ENCODE assay signal across 6 cellular contexts in the genomic region with DNA sequence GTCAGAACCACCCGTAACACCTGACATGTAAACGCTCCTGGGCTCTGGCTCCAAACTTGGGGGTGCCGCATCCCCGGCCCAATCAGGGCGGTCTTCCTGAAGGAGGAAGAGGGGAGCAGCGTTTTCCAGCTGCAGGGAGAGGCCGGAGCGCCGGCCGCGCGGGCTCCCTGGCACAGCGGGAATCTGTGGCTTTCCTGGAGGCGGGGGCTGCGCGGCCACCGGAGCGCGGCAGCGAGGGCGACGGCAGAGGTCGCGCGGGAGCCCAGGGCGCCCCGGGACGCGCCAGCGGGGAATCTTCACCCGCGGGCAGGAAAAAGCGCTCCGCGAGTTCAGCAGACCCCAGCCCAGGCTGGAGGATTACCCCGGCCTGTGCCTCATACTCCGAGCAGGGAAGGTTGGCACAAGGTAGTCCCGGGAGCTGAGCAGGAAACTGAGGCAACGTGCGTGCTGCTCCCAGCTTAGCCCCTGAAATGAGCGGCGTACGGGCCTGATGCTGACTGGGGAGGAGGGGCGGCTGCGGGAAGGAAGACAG. TPM values are rescaled to one million over a fixed set of nuclear protein-coding genes. Genes with fewer than 3 reads are reported as not detected.
A peak's percentile ranks its signal among the peaks of the same experiment; 100 is the strongest.
DNase-seq lines count a peak whose midpoint lies in the region; ATAC-seq, FAIRE-seq and TF ChIP-seq lines count a peak whose summit lies in the region.

No MANE protein-coding gene starts in this region.

- peaks cover 43% of the 10 kb centered on the region for H3K27me3 Mint-ChIP-seq in activated T-cell treated with anti-CD3 and anti-CD28 coated beads, Interleukin-2, amount 50 U/mL, for 24 hours

- no peak for TF ChIP-seq CTCF in gastroesophageal sphincter (IDR thresholded peaks at IDR 0.05)

- WGBS in gastroesophageal sphincter (ENCODE audit: low coverage in 1 of 2), 2 donors, result no CpG with 5 or more reads among the region's 45 CpGs
- WGBS in thymus, result under 1% methylated on average over 45 of the region's 45 CpGs

- TF ChIP-seq POLR2A in gastroesophageal sphincter (IDR thresholded peaks at IDR 0.05), result no peak

- H3K4me1 Mint-ChIP-seq in activated T-cell treated with anti-CD3 and anti-CD28 coated beads, Interleukin-2, amount 50 U/mL, for 24 hours (ENCODE audit: low read depth), result peaks cover 33% of the 10 kb centered on the region

- peaks cover 22% of the 10 kb centered on the region for H3K36me3 Mint-ChIP-seq in activated T-cell treated with anti-CD3 and anti-CD28 coated beads, Interleukin-2, amount 50 U/mL, for 24 hours (ENCODE audit: low read depth)

- H3K27ac ChIP-seq in gastroesophageal sphincter, result peak overlapping the region in 3 of 4 donors; percentile 79 to 83 (median 82)
- no peak overlapping the region for H3K27ac ChIP-seq in thymus (ENCODE audit: low read depth)

- DNase-seq in activated T-cell treated with anti-CD3 and anti-CD28 coated beads, Interleukin-2, amount 50 U/mL, for 24 hours, result no peak
- DNase-seq in activated T-cell treated with anti-CD3 and anti-CD28 coated beads for 4 hours (no peak), NCI-H774 (lab: John Stamatoyannopoulos, UW) (peak; percentile 32), urothelium cell line (ENCODE audit: low spot score) (no peak)

- H3K9me3 ChIP-seq in gastroesophageal sphincter (no peaks in the 10 kb centered on the region), thymus (ENCODE audit: control insufficient read depth) (no peaks in the 10 kb centered on the region)

- H3K36me3 ChIP-seq in gastroesophageal sphincter (peaks cover 0 to 25% of the 10 kb centered on the region in 2 donors), thymus (ENCODE audit: control insufficient read depth, insufficient read depth) (peaks cover 3% of the 10 kb centered on the region)

- no peak for FAIRE-seq in urothelium cell line (lab: Jason Lieb, UNC)

- peak overlapping the region; percentile 10 to 58 for H3K4me3 ChIP-seq in gastroesophageal sphincter
- H3K4me3 ChIP-seq in thymus (ENCODE audit: low read length), result peak overlapping the region; percentile 46

- no peak for ATAC-seq in gastroesophageal sphincter

- no peaks in the 10 kb centered on the region for H3K9me3 Mint-ChIP-seq in activated T-cell treated with anti-CD3 and anti-CD28 coated beads, Interleukin-2, amount 50 U/mL, for 24 hours

- no peak for TF ChIP-seq EP300 in gastroesophageal sphincter (IDR thresholded peaks at IDR 0.05)

- H3K27me3 ChIP-seq in gastroesophageal sphincter (peaks cover 54% of the 10 kb centered on the region), thymus (ENCODE audit: control insufficient read depth, insufficient read depth) (peaks cover 52% of the 10 kb centered on the region)

- H3K4me1 ChIP-seq in gastroesophageal sphincter (peaks cover 0 to 59% (median 28%) of the 10 kb centered on the region in 3 donors), thymus (ENCODE audit: control insufficient read depth, insufficient read depth, low read length) (peaks cover 19% of the 10 kb centered on the region)

- peak overlapping the region; percentile 88 for H3K4me3 Mint-ChIP-seq in activated T-cell treated with anti-CD3 and anti-CD28 coated beads, Interleukin-2, amount 50 U/mL, for 24 hours

- H3K27ac Mint-ChIP-seq in activated T-cell treated with anti-CD3 and anti-CD28 coated beads, Interleukin-2, amount 50 U/mL, for 24 hours, result no peak overlapping the region

RNA-seq across cellular contexts. Expression of a gene that starts 0.6 kb away (rescaled TPM):
- total RNA-seq in gastroesophageal sphincter, result 10 to 100 TPM in 3 of 4 donors, 1 to 10 TPM in 1; 9.8 to 38.4 (median 22.4) TPM
- polyA plus RNA-seq in thymus, result 21.7 TPM

RNA-seq across cellular contexts. Expression of a gene that starts 10.6 kb away (rescaled TPM):
- 1 to 10 TPM in 2 of 4 donors, under 1 TPM in 1, not detected in 1; 0.58 to 3.2 (median 1.2) TPM for total RNA-seq in gastroesophageal sphincter
- 0.80 TPM for polyA plus RNA-seq in thymus

RNA-seq across cellular contexts. Expression of a gene that starts 22.9 kb away (rescaled TPM):
- total RNA-seq in gastroesophageal sphincter, result 1 to 10 TPM in 3 of 4 donors, under 1 TPM in 1; 0.66 to 2.4 (median 1.8) TPM
- polyA plus RNA-seq in thymus, result 4.5 TPM

RNA-seq across cellular contexts. Expression of a gene that starts 37.5 kb away (rescaled TPM):
- total RNA-seq in gastroesophageal sphincter, result 10 to 100 TPM in 3 of 4 donors, 1 to 10 TPM in 1; 7.0 to 34.9 (median 13.0) TPM
- polyA plus RNA-seq in thymus, result 22.2 TPM
